In the genomic region with DNA sequence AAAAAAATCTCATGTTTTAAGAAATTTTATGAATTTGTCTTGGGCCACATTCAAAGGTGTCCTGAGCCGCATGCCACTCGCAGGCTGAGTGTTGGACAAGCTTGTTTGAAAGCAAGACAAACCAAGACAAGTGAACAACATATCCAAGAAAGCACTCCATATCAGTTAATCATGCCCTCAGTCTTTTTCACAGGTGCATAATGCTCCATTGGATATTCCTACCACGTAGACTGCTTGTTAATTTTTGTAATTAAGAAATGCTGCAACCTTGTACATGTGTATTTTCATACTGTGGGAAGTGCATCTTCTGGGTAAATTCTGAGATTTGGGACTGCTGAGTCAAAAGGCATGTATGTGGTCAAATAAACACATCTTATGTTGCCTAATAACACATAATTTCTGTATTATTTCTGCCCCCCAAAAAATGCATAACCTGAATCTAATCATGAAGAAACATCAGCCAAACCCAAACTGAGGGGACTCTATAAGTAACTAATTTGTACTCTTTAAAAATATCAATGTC, we compare ENCODE assay signal across 20 cellular contexts. TPM values are rescaled to one million over a fixed set of nuclear protein-coding genes. Genes with fewer than 3 reads are reported as not detected.
A peak's percentile ranks its signal among the peaks of the same experiment; 100 is the strongest.
DNase-seq lines count a peak whose midpoint lies in the region; ATAC-seq, FAIRE-seq and TF ChIP-seq lines count a peak whose summit lies in the region.
"Had no signal": no experiment of that assay in that cellular context is flagged by ENCODE, and none has a peak within 500 bp of the region (broad histone marks: within the 10 kb centered on the region; RNA-seq: fewer than 3 reads in every experiment).

No MANE protein-coding gene starts in this region.

- H3K4me1 ChIP-seq in H9 (ENCODE audit: insufficient read depth, low read length) (peaks cover 4% of the 10 kb centered on the region), H1 (replicated peaks in 1 of 4; ENCODE audit: control insufficient read depth in 3 of 4, insufficient read depth in 4 of 4, low read length in 3 of 4) (peaks cover 0 to 19% (median 10%) of the 10 kb centered on the region in 4 experiments; a peak in 5 of 7 replicates)
- H3K4me1 ChIP-seq: Caco-2 had no signal

- H4K91ac ChIP-seq in H9 (ENCODE audit: insufficient read length, low read depth, low read length) (no peak overlapping the region), H1 (replicated peaks; ENCODE audit: insufficient read length, low read length) (no peak overlapping the region)

- H3K79me2 ChIP-seq in H9 (ENCODE audit: insufficient read depth, low read length) (peaks cover 58% of the 10 kb centered on the region), SU-DHL-6 (ENCODE audit: insufficient read depth, low read length) (peaks cover 100% of the 10 kb centered on the region), H1 (ENCODE audit: control insufficient read depth in 1 of 2, insufficient read depth in 2 of 2, low read length in 2 of 2) (peaks cover 41 to 98% of the 10 kb centered on the region in 2 experiments)

- peaks cover 10 to 13% of the 10 kb centered on the region in 2 experiments for H3K9me3 Mint-ChIP-seq in H9
- H3K9me3 Mint-ChIP-seq in stimulated activated memory B cell treated with anti-CD40 and anti-IgM and Interleukin-4, amounts not matched to agents 10 μg/mL and 1 μg/mL and 100 μg/mL, for 72 hours, result peaks cover 3% of the 10 kb centered on the region

- H3K9me3 ChIP-seq in H9 (ENCODE audit: control insufficient read depth, low read depth, low read length) (no peaks in the 10 kb centered on the region), SU-DHL-6 (ENCODE audit: insufficient read depth, low read length) (peaks cover 14% of the 10 kb centered on the region; the same call in 1 of the 2 replicates), H1 (ENCODE audit: insufficient read depth in 2 of 2, low read depth in 1 of 2, low read length in 1 of 2) (peaks cover 0 to 2% of the 10 kb centered on the region in 2 experiments; a peak in 1 of 4 replicates)

- H3K4me2 ChIP-seq in H9 (ENCODE audit: insufficient read depth, insufficient read length, low read length), result peak overlapping the region; percentile 31
- peak overlapping the region; percentile 63 for H3K4me2 ChIP-seq in SU-DHL-6 (ENCODE audit: low read depth, low read length, poor library complexity, severe bottlenecking)
- H3K4me2 ChIP-seq in H1 (ENCODE audit: insufficient read depth in 1 of 2, low read depth in 2 of 2, low read length in 2 of 2), result peak overlapping the region in 1 of 2 experiments; percentile 50; a peak in 1 of 4 replicates
- H3K4me2 ChIP-seq: BLaER1 treated with 17β-estradiol and CSF1 and Interleukin-3, amounts not matched to agents 10 nM and 100 nM; KMS-11 had no signal

- peaks cover 13 to 49% (median 28%) of the 10 kb centered on the region in 3 experiments for H3K36me3 Mint-ChIP-seq in H9 (ENCODE audit: insufficient read depth in 1 of 3, low read depth in 3 of 3)
- H3K36me3 Mint-ChIP-seq in stimulated activated memory B cell treated with anti-CD40 and anti-IgM and Interleukin-4, amounts not matched to agents 10 μg/mL and 1 μg/mL and 100 μg/mL, for 72 hours, result peaks cover 44% of the 10 kb centered on the region

- H3K27ac ChIP-seq in H9 (ENCODE audit: insufficient read length, low read depth, low read length), result no peak overlapping the region
- peak overlapping the region; percentile 92 for H3K27ac ChIP-seq in SU-DHL-6 (ENCODE audit: low read depth, low read length)
- H3K27ac ChIP-seq in H1 (ENCODE audit: low read depth, low read length), result no peak overlapping the region
- H3K27ac ChIP-seq: BLaER1 treated with 17β-estradiol and CSF1 and Interleukin-3, amounts not matched to agents 10 nM and 100 nM; KMS-11 had no signal

- POLR2A ChIA-PET in H1 (lab: Charles Lee; ENCODE audit: partially characterized antibody), result interaction anchor here (0.9 to 1.6 kb wide), 7 partner anchors 7 to 36 kb away, joined by 3 to 13 read pairs (median 5); partner anchors contain the start of gene RRAS2

- H2AFZ ChIP-seq in H9 (ENCODE audit: low read length) (no peak overlapping the region), SU-DHL-6 (ENCODE audit: low read depth, low read length, severe bottlenecking) (no peak overlapping the region), H1 (ENCODE audit: low read length) (no peak overlapping the region)

- H2BK120ac ChIP-seq in H9 (ENCODE audit: low read depth, low read length, poor library complexity, severe bottlenecking) (no peak overlapping the region), H1 (replicated peaks; ENCODE audit: low read depth, low read length) (no peak overlapping the region)

- H2AK5ac ChIP-seq in H9 (ENCODE audit: insufficient read length, low read length), result no peak overlapping the region
- no peak overlapping the region for H2AK5ac ChIP-seq in H1 (ENCODE audit: low read depth, low read length)

- ATAC-seq in stimulated activated memory B cell treated with anti-CD40 and anti-IgM and Interleukin-4, amounts not matched to agents 10 μg/mL and 1 μg/mL and 100 μg/mL, for 72 hours, result no peak
- no peak for ATAC-seq in HG03442 (IDR thresholded peaks at IDR 0.05; ENCODE audit: unreplicated experiment)
- ATAC-seq: GM12878 had no signal

- H3K27me3 ChIP-seq in H9 (ENCODE audit: insufficient read depth, low read length) (no peaks in the 10 kb centered on the region), SU-DHL-6 (ENCODE audit: low read length) (no peaks in the 10 kb centered on the region), H1 (replicated peaks in 1 of 4; ENCODE audit: control insufficient read depth in 3 of 4, extremely low read depth in 1 of 4, insufficient read depth in 3 of 4, low read length in 3 of 4) (no peaks in the 10 kb centered on the region)
- H3K27me3 ChIP-seq: BLaER1 treated with 17β-estradiol and CSF1 and Interleukin-3, amounts not matched to agents 10 nM and 100 nM had no signal

- TF ChIP-seq EP300 in H1 (IDR thresholded peaks at IDR 0.05; ENCODE audit: borderline replicate concordance in 1 of 2, low read depth in 2 of 2, low read length in 2 of 2), result no peak

- FAIRE-seq in H1 (lab: Jason Lieb, UNC), result peak; percentile 45
- FAIRE-seq: GM12878 had no signal

- DNase-seq in H9, result no peak
- no peak for DNase-seq in H1 (ENCODE audit: low read depth in 1 of 2, low spot score in 2 of 2)
- no peak for DNase-seq in activated effector memory CD4-positive, alpha-beta T cell treated with anti-CD3 and anti-CD28 coated beads, Interleukin-2, amount 50 U/mL, for 16 hours
- DNase-seq in cerebellar cortex (ENCODE audit: low spot score), result no peak
- DNase-seq: Caco-2; CD4-positive, alpha-beta memory T cell; DMS 273 treated with DMSO at 0.1 percent for 48 hours; NCI-H1105; NCI-H146; NCI-H2029; NCI-H2171; NCI-H524 treated with DMSO at 0.1 percent for 48 hours; RPMI8226; SHP77 had no signal

- H2BK20ac ChIP-seq in H9 (ENCODE audit: low read depth, low read length, poor library complexity, severe bottlenecking) (no peak overlapping the region), H1 (ENCODE audit: low read length) (no peak overlapping the region)

- H3T11ph ChIP-seq in H9 (ENCODE audit: low read length), result no peak overlapping the region

- TF ChIP-seq RAD21 in H1 (IDR thresholded peaks at IDR 0.05 in 1 of 2, conservative IDR thresholded peaks at IDR 0.05 in 1 of 2; ENCODE audit: low read depth in 2 of 2, low read length in 2 of 2), result no peak

- H3K4ac ChIP-seq in H9 (ENCODE audit: low read depth, low read length), result no peak overlapping the region
- H3K4ac ChIP-seq in H1 (replicated peaks; ENCODE audit: insufficient read length, low read depth, low read length), result no peak overlapping the region

- H3K4me1 Mint-ChIP-seq in H9, result peaks cover 52 to 60% of the 10 kb centered on the region in 2 experiments
- peaks cover 55% of the 10 kb centered on the region for H3K4me1 Mint-ChIP-seq in stimulated activated memory B cell treated with anti-CD40 and anti-IgM and Interleukin-4, amounts not matched to agents 10 μg/mL and 1 μg/mL and 100 μg/mL, for 72 hours

- no peak overlapping the region for H4K5ac ChIP-seq in H9 (ENCODE audit: insufficient read length, low read depth, low read length)
- no peak overlapping the region for H4K5ac ChIP-seq in H1 (ENCODE audit: insufficient read length, low read depth, low read length)

- H3F3A ChIP-seq in SU-DHL-6 (ENCODE audit: insufficient read depth), result peaks cover 84% of the 10 kb centered on the region

- H3K14ac ChIP-seq in H9 (ENCODE audit: insufficient read depth, low read length), result no peak overlapping the region
- H3K14ac ChIP-seq in H1 (ENCODE audit: insufficient read length), result no peak overlapping the region

- no peak overlapping the region for H2BK15ac ChIP-seq in H9 (ENCODE audit: low read depth, low read length)
- no peak overlapping the region for H2BK15ac ChIP-seq in H1 (ENCODE audit: low read length)

- no peaks in the 10 kb centered on the region for H3K9me2 ChIP-seq in SU-DHL-6 (replicated peaks; ENCODE audit: insufficient read depth, low read length)

- H3K36me3 ChIP-seq in SU-DHL-6 (ENCODE audit: low read length) (peaks cover 36% of the 10 kb centered on the region), H1 (ENCODE audit: control insufficient read depth in 2 of 4, insufficient read depth in 4 of 4, low read length in 3 of 4) (peaks cover 0 to 5% (median 0%) of the 10 kb centered on the region in 4 experiments; a peak in 1 of 8 replicates)

- H3K4me3 ChIP-seq in SU-DHL-6 (ENCODE audit: insufficient read depth, low read length, poor library complexity, severe bottlenecking) (peak overlapping the region; percentile 5), H1 (ENCODE audit: extremely low read depth in 1 of 4, insufficient read depth in 2 of 4, low read depth in 3 of 4, low read length in 4 of 4) (peak overlapping the region in 1 of 4 experiments; percentile 25; a peak in 1 of 8 replicates)
- H3K4me3 ChIP-seq: BLaER1 treated with 17β-estradiol and CSF1 and Interleukin-3, amounts not matched to agents 10 nM and 100 nM; GM12878 had no signal

- WGBS in H9 (ENCODE audit: extremely low coverage, insufficient read length, low lambda C conversion rate), result no CpG with 5 or more reads among the region's 3 CpGs
- WGBS in H1 (ENCODE audit: extremely low coverage in 1 of 2, insufficient coverage in 1 of 2, insufficient read length in 1 of 2, insufficient replicate concordance in 2 of 2, low coverage in 1 of 2, low lambda C conversion rate in 2 of 2, missing lambda C conversion rate in 1 of 2), 2 experiments, result 92% methylated on average over 3 of the region's 3 CpGs; no CpG with 5 or more reads in 1 of the 2 experiments

- no peak overlapping the region for H3K4me3 Mint-ChIP-seq in H9
- H3K4me3 Mint-ChIP-seq in stimulated activated memory B cell treated with anti-CD40 and anti-IgM and Interleukin-4, amounts not matched to agents 10 μg/mL and 1 μg/mL and 100 μg/mL, for 72 hours, result no peak overlapping the region
- H3K4me3 Mint-ChIP-seq: CD4-positive, alpha-beta memory T cell had no signal

- H4K8ac ChIP-seq in H9 (replicated peaks; ENCODE audit: insufficient read length, low read depth, low read length), result no peak overlapping the region
- H4K8ac ChIP-seq in H1 (ENCODE audit: extremely low read depth, insufficient read depth, low read length), result no peak overlapping the region

- H3K23ac ChIP-seq in H9 (ENCODE audit: insufficient read length, low read depth, low read length) (no peak overlapping the region), H1 (ENCODE audit: insufficient read length) (peak overlapping the region; percentile 60)

- no peak for TF ChIP-seq CTCF in H9 (conservative IDR thresholded peaks at IDR 0.05)
- TF ChIP-seq CTCF in SU-DHL-6 (IDR thresholded peaks at IDR 0.05; ENCODE audit: insufficient read depth, low read length, poor library complexity, severe bottlenecking), result no peak
- no peak for TF ChIP-seq CTCF in H1 (IDR thresholded peaks at IDR 0.05; ENCODE audit: control extremely low read depth in 1 of 3, insufficient read depth in 1 of 3, low read depth in 1 of 3, low read length in 3 of 3)

- TF ChIP-seq POLR2A in H1 (IDR thresholded peaks at IDR 0.05; ENCODE audit: control extremely low read depth in 1 of 2, low read depth in 2 of 2, low read length in 2 of 2), result no peak

- H2BK5ac ChIP-seq in H9 (ENCODE audit: insufficient read length, low read length) (no peak overlapping the region), H1 (ENCODE audit: low read depth, low read length) (no peak overlapping the region)

- H3K79me1 ChIP-seq in H9 (ENCODE audit: insufficient read depth, low read depth, low read length, poor library complexity, severe bottlenecking), result peaks cover 2% of the 10 kb centered on the region
- H3K79me1 ChIP-seq in H1 (ENCODE audit: low read depth, low read length), result no peaks in the 10 kb centered on the region

- no peak overlapping the region for H2BK12ac ChIP-seq in H9 (ENCODE audit: insufficient read length, low read depth, low read length)
- no peak overlapping the region for H2BK12ac ChIP-seq in H1 (ENCODE audit: low read depth, low read length)

- H3K27me3 Mint-ChIP-seq in H9 (ENCODE audit: low read depth), result no peaks in the 10 kb centered on the region
- H3K27me3 Mint-ChIP-seq in stimulated activated memory B cell treated with anti-CD40 and anti-IgM and Interleukin-4, amounts not matched to agents 10 μg/mL and 1 μg/mL and 100 μg/mL, for 72 hours, result no peaks in the 10 kb centered on the region
- H3K27me3 Mint-ChIP-seq: CD4-positive, alpha-beta memory T cell had no signal

- H4K20me1 ChIP-seq in H9 (ENCODE audit: control insufficient read depth, insufficient read depth, insufficient read length), result no peaks in the 10 kb centered on the region
- no peaks in the 10 kb centered on the region for H4K20me1 ChIP-seq in SU-DHL-6 (ENCODE audit: low read depth, low read length)
- peaks cover 1 to 10% of the 10 kb centered on the region in 2 experiments for H4K20me1 ChIP-seq in H1 (replicated peaks in 1 of 2; ENCODE audit: control insufficient read depth in 1 of 2, insufficient read depth in 2 of 2, low read length in 2 of 2)

- no peak overlapping the region for H3K9ac ChIP-seq in H9 (ENCODE audit: extremely low read depth, insufficient read length, low read length)
- H3K9ac ChIP-seq in SU-DHL-6 (ENCODE audit: low read length), result peak overlapping the region; percentile 35
- no peak overlapping the region for H3K9ac ChIP-seq in H1 (replicated peaks in 1 of 4; ENCODE audit: extremely low read depth in 1 of 4, low read depth in 3 of 4, low read length in 3 of 4)
- H3K9ac ChIP-seq: BLaER1 treated with 17β-estradiol and CSF1 and Interleukin-3, amounts not matched to agents 10 nM and 100 nM; KMS-11 had no signal

- H3K18ac ChIP-seq in H9 (ENCODE audit: insufficient read length, low read depth, low read length) (no peak overlapping the region), H1 (ENCODE audit: extremely low read depth, low read length) (no peak overlapping the region)

- CTCF ChIA-PET in H1 (lab: Charles Lee; ENCODE audit: partially characterized antibody), result interaction anchor here (0.8 to 1.5 kb wide), 7 partner anchors 14 to 62 kb away, joined by 3 to 6 read pairs (median 4); no protein-coding TSS in a partner anchor

- H3K23me2 ChIP-seq in H9 (ENCODE audit: insufficient read length, low read depth, low read length, poor library complexity, severe bottlenecking) (no peaks in the 10 kb centered on the region), H1 (ENCODE audit: low read depth, low read length) (no peaks in the 10 kb centered on the region)

- peak overlapping the region in 1 of 3 experiments; percentile 92; a peak in 3 of 7 replicates for H3K27ac Mint-ChIP-seq in H9
- peak overlapping the region; percentile 52 for H3K27ac Mint-ChIP-seq in stimulated activated memory B cell treated with anti-CD40 and anti-IgM and Interleukin-4, amounts not matched to agents 10 μg/mL and 1 μg/mL and 100 μg/mL, for 72 hours
- H3K27ac Mint-ChIP-seq: CD4-positive, alpha-beta memory T cell had no signal

- H3K56ac ChIP-seq in H9 (ENCODE audit: insufficient read length, low read depth, low read length) (no peak overlapping the region), H1 (replicated peaks; ENCODE audit: insufficient read length, low read depth, low read length) (no peak overlapping the region)

RNA-seq across cellular contexts. Expression of gene RRAS2, which starts 8.2 kb away (rescaled TPM):
- 154 and 158 TPM in 2 replicates for total RNA-seq in H9 (2021)
- total RNA-seq in H1 (2021; fragmentation: NEBNext Ultra II Directional; extraction: Animal tissue kit (Norgen Biotek cat#: 25700)), result 220 and 234 TPM in 2 replicates
- 48.5 and 72.3 TPM in 2 replicates for polyA plus RNA-seq in H1 (2011; rRNA removed)
- 100 TPM for polyA plus RNA-seq in H1 (2011; cell fraction: cytosol; rRNA removed)
- 27.8 TPM for polyA plus RNA-seq in H1 (2011; cell fraction: nucleus; rRNA removed)
- polyA plus RNA-seq in H1 (2012, experiment 1 of 2), result 94.8 to 171 TPM (median 113 TPM) in 4 replicates
- polyA plus RNA-seq in H1 (2012, experiment 2 of 2), result 51.6 TPM
- polyA plus RNA-seq in H1 (2013, experiment 1 of 2), result 142 TPM
- polyA plus RNA-seq in H1 (2013, experiment 2 of 2), result 146 TPM
- 46.3 and 83.7 TPM in 2 replicates for polyA minus RNA-seq in H1 (2011; rRNA and poly(A)+ RNA removed)
- 105 TPM for polyA minus RNA-seq in H1 (2011; cell fraction: cytosol; rRNA and poly(A)+ RNA removed)
- polyA minus RNA-seq in H1 (2011; cell fraction: nucleus; rRNA and poly(A)+ RNA removed), result 85.4 TPM
